In the genomic region with DNA sequence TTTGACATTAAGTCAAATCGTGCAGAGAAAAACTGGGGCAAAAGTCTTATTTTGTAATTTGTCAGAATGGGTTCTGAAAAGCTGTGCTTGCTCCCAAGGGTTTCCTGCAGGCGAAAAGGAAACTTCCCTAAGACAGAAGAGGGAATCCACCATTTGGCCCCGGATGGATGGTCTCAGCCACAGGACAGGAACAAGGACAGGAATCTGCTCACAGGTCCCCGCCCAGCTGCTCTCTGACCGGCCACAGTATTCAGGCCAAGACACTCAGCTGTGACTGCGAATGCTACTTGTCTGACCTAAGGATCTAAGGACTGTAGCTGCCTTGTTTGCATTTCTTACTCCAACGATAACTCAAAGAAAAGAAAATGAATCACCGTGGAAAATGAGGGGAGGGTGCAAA, we compare ENCODE assay signal across 20 cellular contexts.
"Had no signal": no experiment of that assay in that cellular context is flagged by ENCODE, and none has a peak within 500 bp of the region (broad histone marks: within the 10 kb centered on the region; RNA-seq: fewer than 3 reads in every experiment).

No MANE protein-coding gene starts in this region.

- H3K4me1 ChIP-seq: prostate gland, right atrium auricular region, spleen, testis, tibial nerve, upper lobe of right lung, uterus had no signal

- H3K4me3 ChIP-seq: dorsolateral prefrontal cortex, lung, prostate gland, right atrium auricular region, skin epidermis, spleen, testis, tibial nerve, upper lobe of right lung, uterus had no signal

- H3K36me3 ChIP-seq: prostate gland, right atrium auricular region, spleen, tibial nerve, upper lobe of right lung, uterus had no signal

- H3K4me1 Mint-ChIP-seq: stimulated activated memory B cell treated with anti-CD40 and anti-IgM and Interleukin-4, amounts not matched to agents 10 μg/mL and 1 μg/mL and 100 μg/mL, for 72 hours had no signal

- H3K27me3 ChIP-seq: right atrium auricular region, testis, uterus had no signal

- H3K9me3 Mint-ChIP-seq: memory B cell; nephron; stimulated activated memory B cell treated with anti-CD40 and anti-IgM and Interleukin-4, amounts not matched to agents 10 μg/mL and 1 μg/mL and 100 μg/mL, for 72 hours had no signal

- H3K9me3 ChIP-seq: prostate gland, right atrium auricular region, spleen, testis, tibial nerve, upper lobe of right lung, uterus had no signal

- DNase-seq: dorsolateral prefrontal cortex; effector CD4-positive, alpha-beta T cell; midbrain; naive thymus-derived CD4-positive, alpha-beta T cell; nucleus accumbens; spleen; stimulated activated CD4-positive, alpha-beta T cell treated with anti-CD3 and anti-CD28 coated beads, Interleukin-4, amount 100 ng/mL, for 4 hours; stimulated activated naive CD8-positive, alpha-beta T cell treated with anti-CD3 and anti-CD28 coated beads, Interleukin-15, Interleukin-2, amounts not matched to agents 100 U/mL and 50 U/mL, for 24 hours; substantia nigra; testis; uterus had no signal

- H3K27ac Mint-ChIP-seq: memory B cell; naive thymus-derived CD4-positive, alpha-beta T cell; nephron; stimulated activated memory B cell treated with anti-CD40 and anti-IgM and Interleukin-4, amounts not matched to agents 10 μg/mL and 1 μg/mL and 100 μg/mL, for 72 hours had no signal

- H3K36me3 Mint-ChIP-seq: memory B cell; naive thymus-derived CD4-positive, alpha-beta T cell; stimulated activated memory B cell treated with anti-CD40 and anti-IgM and Interleukin-4, amounts not matched to agents 10 μg/mL and 1 μg/mL and 100 μg/mL, for 72 hours had no signal

- H3K27ac ChIP-seq: dorsolateral prefrontal cortex, prostate gland, right atrium auricular region, skin epidermis, spleen, testis, tibial nerve, upper lobe of right lung, uterus had no signal

- H3K4me3 Mint-ChIP-seq: memory B cell; naive thymus-derived CD4-positive, alpha-beta T cell; nephron; stimulated activated memory B cell treated with anti-CD40 and anti-IgM and Interleukin-4, amounts not matched to agents 10 μg/mL and 1 μg/mL and 100 μg/mL, for 72 hours had no signal
